ENCODE assay signal across 1 cellular context in the genomic region with DNA sequence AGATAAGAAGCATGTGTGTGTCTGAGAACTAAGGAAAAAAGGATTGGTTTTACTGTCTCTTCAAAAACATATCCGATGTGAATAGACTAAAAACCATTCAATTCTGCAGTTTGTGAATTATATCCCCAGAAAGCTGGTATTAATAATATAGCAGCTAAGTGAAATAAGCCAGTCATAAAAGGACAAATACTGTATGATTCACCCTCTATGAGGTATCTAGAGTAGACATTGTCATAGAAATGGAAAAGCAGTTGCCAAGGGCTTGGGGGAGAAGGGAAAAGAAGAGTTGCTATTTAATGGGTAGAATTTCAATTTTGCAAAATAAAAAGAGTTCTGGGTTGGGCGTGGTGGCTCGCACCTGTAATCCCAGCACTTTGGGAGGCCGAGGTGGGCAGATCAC.
TF ChIP-seq lines count a peak whose summit lies in the region.

No MANE protein-coding gene starts in this region.

TF ChIP-seq in GM23338, 12 proteins besides CTCF, POLR2A, EP300 and RAD21:
- TF ChIP-seq POLR2AphosphoS5 (IDR thresholded peaks at IDR 0.05; ENCODE audit: low read depth): no peak
- TF ChIP-seq EZH2phosphoT487 (IDR thresholded peaks at IDR 0.05; ENCODE audit: unreplicated experiment): no peak
- TF ChIP-seq ZNF331 (CRISPR knock-in tag; IDR thresholded peaks at IDR 0.05; ENCODE audit: low read depth): no peak
- TF ChIP-seq JUNB (IDR thresholded peaks at IDR 0.05; ENCODE audit: unreplicated experiment): no peak
- no peak for TF ChIP-seq EZH2 (IDR thresholded peaks at IDR 0.05; ENCODE audit: low read depth, unreplicated experiment)
- no peak for TF ChIP-seq STAT1 (IDR thresholded peaks at IDR 0.05; ENCODE audit: unreplicated experiment)
- TF ChIP-seq, protein P1, sequence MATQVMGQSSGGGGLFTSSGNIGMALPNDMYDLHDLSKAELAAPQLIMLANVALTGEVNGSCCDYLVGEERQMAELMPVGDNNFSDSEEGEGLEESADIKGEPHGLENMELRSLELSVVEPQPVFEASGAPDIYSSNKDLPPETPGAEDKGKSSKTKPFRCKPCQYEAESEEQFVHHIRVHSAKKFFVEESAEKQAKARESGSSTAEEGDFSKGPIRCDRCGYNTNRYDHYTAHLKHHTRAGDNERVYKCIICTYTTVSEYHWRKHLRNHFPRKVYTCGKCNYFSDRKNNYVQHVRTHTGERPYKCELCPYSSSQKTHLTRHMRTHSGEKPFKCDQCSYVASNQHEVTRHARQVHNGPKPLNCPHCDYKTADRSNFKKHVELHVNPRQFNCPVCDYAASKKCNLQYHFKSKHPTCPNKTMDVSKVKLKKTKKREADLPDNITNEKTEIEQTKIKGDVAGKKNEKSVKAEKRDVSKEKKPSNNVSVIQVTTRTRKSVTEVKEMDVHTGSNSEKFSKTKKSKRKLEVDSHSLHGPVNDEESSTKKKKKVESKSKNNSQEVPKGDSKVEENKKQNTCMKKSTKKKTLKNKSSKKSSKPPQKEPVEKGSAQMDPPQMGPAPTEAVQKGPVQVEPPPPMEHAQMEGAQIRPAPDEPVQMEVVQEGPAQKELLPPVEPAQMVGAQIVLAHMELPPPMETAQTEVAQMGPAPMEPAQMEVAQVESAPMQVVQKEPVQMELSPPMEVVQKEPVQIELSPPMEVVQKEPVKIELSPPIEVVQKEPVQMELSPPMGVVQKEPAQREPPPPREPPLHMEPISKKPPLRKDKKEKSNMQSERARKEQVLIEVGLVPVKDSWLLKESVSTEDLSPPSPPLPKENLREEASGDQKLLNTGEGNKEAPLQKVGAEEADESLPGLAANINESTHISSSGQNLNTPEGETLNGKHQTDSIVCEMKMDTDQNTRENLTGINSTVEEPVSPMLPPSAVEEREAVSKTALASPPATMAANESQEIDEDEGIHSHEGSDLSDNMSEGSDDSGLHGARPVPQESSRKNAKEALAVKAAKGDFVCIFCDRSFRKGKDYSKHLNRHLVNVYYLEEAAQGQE (IDR thresholded peaks at IDR 0.05; ENCODE audit: unreplicated experiment): no peak
- no peak for TF ChIP-seq CREB1 (CRISPR knock-in tag; IDR thresholded peaks at IDR 0.05; ENCODE audit: low read depth)
- TF ChIP-seq, protein P2, sequence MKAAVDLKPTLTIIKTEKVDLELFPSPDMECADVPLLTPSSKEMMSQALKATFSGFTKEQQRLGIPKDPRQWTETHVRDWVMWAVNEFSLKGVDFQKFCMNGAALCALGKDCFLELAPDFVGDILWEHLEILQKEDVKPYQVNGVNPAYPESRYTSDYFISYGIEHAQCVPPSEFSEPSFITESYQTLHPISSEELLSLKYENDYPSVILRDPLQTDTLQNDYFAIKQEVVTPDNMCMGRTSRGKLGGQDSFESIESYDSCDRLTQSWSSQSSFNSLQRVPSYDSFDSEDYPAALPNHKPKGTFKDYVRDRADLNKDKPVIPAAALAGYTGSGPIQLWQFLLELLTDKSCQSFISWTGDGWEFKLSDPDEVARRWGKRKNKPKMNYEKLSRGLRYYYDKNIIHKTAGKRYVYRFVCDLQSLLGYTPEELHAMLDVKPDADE (IDR thresholded peaks at IDR 0.05): no peak
- no peak for TF ChIP-seq NANOG (IDR thresholded peaks at IDR 0.05; ENCODE audit: borderline replicate concordance)
- TF ChIP-seq, protein P3, sequence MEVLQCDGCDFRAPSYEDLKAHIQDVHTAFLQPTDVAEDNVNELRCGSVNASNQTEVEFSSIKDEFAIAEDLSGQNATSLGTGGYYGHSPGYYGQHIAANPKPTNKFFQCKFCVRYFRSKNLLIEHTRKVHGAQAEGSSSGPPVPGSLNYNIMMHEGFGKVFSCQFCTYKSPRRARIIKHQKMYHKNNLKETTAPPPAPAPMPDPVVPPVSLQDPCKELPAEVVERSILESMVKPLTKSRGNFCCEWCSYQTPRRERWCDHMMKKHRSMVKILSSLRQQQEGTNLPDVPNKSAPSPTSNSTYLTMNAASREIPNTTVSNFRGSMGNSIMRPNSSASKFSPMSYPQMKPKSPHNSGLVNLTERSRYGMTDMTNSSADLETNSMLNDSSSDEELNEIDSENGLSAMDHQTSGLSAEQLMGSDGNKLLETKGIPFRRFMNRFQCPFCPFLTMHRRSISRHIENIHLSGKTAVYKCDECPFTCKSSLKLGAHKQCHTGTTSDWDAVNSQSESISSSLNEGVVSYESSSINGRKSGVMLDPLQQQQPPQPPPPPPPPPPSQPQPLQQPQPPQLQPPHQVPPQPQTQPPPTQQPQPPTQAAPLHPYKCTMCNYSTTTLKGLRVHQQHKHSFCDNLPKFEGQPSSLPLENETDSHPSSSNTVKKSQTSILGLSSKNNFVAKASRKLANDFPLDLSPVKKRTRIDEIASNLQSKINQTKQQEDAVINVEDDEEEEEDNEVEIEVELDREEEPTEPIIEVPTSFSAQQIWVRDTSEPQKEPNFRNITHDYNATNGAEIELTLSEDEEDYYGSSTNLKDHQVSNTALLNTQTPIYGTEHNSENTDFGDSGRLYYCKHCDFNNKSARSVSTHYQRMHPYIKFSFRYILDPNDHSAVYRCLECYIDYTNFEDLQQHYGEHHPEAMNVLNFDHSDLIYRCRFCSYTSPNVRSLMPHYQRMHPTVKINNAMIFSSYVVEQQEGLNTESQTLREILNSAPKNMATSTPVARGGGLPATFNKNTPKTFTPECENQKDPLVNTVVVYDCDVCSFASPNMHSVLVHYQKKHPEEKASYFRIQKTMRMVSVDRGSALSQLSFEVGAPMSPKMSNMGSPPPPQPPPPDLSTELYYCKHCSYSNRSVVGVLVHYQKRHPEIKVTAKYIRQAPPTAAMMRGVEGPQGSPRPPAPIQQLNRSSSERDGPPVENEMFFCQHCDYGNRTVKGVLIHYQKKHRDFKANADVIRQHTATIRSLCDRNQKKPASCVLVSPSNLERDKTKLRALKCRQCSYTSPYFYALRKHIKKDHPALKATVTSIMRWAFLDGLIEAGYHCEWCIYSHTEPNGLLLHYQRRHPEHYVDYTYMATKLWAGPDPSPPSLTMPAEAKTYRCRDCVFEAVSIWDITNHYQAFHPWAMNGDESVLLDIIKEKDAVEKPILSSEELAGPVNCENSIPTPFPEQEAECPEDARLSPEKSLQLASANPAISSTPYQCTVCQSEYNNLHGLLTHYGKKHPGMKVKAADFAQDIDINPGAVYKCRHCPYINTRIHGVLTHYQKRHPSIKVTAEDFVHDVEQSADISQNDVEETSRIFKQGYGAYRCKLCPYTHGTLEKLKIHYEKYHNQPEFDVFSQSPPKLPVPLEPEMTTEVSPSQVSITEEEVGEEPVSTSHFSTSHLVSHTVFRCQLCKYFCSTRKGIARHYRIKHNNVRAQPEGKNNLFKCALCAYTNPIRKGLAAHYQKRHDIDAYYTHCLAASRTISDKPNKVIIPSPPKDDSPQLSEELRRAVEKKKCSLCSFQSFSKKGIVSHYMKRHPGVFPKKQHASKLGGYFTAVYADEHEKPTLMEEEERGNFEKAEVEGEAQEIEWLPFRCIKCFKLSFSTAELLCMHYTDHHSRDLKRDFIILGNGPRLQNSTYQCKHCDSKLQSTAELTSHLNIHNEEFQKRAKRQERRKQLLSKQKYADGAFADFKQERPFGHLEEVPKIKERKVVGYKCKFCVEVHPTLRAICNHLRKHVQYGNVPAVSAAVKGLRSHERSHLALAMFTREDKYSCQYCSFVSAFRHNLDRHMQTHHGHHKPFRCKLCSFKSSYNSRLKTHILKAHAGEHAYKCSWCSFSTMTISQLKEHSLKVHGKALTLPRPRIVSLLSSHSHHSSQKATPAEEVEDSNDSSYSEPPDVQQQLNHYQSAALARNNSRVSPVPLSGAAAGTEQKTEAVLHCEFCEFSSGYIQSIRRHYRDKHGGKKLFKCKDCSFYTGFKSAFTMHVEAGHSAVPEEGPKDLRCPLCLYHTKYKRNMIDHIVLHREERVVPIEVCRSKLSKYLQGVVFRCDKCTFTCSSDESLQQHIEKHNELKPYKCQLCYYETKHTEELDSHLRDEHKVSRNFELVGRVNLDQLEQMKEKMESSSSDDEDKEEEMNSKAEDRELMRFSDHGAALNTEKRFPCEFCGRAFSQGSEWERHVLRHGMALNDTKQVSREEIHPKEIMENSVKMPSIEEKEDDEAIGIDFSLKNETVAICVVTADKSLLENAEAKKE (CRISPR knock-in tag; IDR thresholded peaks at IDR 0.05): no peak
- no peak for TF ChIP-seq ZNF114 (CRISPR knock-in tag; IDR thresholded peaks at IDR 0.05)
